In the genomic region with DNA sequence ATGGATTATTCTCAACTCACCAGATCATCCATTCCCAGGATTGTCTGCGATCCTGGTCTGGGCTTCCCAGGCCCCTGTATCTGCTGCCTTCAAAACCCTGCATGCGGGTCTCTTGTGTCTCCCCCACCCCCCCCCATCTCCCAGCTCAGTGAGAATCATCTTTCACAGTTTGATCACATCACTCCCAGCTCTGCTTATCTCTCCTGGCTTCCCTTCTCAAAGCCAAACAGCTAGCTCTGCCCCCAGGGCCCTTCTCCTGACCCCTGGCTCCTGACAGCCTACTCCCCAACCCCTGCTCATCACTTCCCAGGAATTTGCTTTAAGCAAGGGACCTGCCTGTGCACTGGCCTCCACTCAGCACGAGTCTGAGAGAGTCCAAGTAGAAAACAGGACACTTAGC, we compare ENCODE assay signal across 2 cellular contexts.
TF ChIP-seq lines count a peak whose summit lies in the region.

No MANE protein-coding gene starts in this region.

TF ChIP-seq in GM23338, 12 proteins besides CTCF, POLR2A, EP300 and RAD21 (continued from another document):
- TF ChIP-seq, protein P1, sequence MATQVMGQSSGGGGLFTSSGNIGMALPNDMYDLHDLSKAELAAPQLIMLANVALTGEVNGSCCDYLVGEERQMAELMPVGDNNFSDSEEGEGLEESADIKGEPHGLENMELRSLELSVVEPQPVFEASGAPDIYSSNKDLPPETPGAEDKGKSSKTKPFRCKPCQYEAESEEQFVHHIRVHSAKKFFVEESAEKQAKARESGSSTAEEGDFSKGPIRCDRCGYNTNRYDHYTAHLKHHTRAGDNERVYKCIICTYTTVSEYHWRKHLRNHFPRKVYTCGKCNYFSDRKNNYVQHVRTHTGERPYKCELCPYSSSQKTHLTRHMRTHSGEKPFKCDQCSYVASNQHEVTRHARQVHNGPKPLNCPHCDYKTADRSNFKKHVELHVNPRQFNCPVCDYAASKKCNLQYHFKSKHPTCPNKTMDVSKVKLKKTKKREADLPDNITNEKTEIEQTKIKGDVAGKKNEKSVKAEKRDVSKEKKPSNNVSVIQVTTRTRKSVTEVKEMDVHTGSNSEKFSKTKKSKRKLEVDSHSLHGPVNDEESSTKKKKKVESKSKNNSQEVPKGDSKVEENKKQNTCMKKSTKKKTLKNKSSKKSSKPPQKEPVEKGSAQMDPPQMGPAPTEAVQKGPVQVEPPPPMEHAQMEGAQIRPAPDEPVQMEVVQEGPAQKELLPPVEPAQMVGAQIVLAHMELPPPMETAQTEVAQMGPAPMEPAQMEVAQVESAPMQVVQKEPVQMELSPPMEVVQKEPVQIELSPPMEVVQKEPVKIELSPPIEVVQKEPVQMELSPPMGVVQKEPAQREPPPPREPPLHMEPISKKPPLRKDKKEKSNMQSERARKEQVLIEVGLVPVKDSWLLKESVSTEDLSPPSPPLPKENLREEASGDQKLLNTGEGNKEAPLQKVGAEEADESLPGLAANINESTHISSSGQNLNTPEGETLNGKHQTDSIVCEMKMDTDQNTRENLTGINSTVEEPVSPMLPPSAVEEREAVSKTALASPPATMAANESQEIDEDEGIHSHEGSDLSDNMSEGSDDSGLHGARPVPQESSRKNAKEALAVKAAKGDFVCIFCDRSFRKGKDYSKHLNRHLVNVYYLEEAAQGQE (IDR thresholded peaks at IDR 0.05; ENCODE audit: unreplicated experiment) = no peak
- TF ChIP-seq, protein P2, sequence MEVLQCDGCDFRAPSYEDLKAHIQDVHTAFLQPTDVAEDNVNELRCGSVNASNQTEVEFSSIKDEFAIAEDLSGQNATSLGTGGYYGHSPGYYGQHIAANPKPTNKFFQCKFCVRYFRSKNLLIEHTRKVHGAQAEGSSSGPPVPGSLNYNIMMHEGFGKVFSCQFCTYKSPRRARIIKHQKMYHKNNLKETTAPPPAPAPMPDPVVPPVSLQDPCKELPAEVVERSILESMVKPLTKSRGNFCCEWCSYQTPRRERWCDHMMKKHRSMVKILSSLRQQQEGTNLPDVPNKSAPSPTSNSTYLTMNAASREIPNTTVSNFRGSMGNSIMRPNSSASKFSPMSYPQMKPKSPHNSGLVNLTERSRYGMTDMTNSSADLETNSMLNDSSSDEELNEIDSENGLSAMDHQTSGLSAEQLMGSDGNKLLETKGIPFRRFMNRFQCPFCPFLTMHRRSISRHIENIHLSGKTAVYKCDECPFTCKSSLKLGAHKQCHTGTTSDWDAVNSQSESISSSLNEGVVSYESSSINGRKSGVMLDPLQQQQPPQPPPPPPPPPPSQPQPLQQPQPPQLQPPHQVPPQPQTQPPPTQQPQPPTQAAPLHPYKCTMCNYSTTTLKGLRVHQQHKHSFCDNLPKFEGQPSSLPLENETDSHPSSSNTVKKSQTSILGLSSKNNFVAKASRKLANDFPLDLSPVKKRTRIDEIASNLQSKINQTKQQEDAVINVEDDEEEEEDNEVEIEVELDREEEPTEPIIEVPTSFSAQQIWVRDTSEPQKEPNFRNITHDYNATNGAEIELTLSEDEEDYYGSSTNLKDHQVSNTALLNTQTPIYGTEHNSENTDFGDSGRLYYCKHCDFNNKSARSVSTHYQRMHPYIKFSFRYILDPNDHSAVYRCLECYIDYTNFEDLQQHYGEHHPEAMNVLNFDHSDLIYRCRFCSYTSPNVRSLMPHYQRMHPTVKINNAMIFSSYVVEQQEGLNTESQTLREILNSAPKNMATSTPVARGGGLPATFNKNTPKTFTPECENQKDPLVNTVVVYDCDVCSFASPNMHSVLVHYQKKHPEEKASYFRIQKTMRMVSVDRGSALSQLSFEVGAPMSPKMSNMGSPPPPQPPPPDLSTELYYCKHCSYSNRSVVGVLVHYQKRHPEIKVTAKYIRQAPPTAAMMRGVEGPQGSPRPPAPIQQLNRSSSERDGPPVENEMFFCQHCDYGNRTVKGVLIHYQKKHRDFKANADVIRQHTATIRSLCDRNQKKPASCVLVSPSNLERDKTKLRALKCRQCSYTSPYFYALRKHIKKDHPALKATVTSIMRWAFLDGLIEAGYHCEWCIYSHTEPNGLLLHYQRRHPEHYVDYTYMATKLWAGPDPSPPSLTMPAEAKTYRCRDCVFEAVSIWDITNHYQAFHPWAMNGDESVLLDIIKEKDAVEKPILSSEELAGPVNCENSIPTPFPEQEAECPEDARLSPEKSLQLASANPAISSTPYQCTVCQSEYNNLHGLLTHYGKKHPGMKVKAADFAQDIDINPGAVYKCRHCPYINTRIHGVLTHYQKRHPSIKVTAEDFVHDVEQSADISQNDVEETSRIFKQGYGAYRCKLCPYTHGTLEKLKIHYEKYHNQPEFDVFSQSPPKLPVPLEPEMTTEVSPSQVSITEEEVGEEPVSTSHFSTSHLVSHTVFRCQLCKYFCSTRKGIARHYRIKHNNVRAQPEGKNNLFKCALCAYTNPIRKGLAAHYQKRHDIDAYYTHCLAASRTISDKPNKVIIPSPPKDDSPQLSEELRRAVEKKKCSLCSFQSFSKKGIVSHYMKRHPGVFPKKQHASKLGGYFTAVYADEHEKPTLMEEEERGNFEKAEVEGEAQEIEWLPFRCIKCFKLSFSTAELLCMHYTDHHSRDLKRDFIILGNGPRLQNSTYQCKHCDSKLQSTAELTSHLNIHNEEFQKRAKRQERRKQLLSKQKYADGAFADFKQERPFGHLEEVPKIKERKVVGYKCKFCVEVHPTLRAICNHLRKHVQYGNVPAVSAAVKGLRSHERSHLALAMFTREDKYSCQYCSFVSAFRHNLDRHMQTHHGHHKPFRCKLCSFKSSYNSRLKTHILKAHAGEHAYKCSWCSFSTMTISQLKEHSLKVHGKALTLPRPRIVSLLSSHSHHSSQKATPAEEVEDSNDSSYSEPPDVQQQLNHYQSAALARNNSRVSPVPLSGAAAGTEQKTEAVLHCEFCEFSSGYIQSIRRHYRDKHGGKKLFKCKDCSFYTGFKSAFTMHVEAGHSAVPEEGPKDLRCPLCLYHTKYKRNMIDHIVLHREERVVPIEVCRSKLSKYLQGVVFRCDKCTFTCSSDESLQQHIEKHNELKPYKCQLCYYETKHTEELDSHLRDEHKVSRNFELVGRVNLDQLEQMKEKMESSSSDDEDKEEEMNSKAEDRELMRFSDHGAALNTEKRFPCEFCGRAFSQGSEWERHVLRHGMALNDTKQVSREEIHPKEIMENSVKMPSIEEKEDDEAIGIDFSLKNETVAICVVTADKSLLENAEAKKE (CRISPR knock-in tag; IDR thresholded peaks at IDR 0.05) = no peak
- TF ChIP-seq ZNF114 (CRISPR knock-in tag; IDR thresholded peaks at IDR 0.05) = no peak

TF ChIP-seq in WTC11, 78 proteins besides CTCF, POLR2A, EP300 and RAD21 (continued from another document):
- TF ChIP-seq ZNF396 (CRISPR knock-in tag; IDR thresholded peaks at IDR 0.05; ENCODE audit: borderline replicate concordance) (no peak), NFYB (CRISPR knock-in tag; conservative IDR thresholded peaks at IDR 0.05; ENCODE audit: low read depth) (no peak), JUN (CRISPR knock-in tag; IDR thresholded peaks at IDR 0.05) (no peak), NFE2L1 (CRISPR knock-in tag; IDR thresholded peaks at IDR 0.05) (no peak), NR2C2 (CRISPR knock-in tag; IDR thresholded peaks at IDR 0.05) (no peak), CREB1 (CRISPR knock-in tag; IDR thresholded peaks at IDR 0.05) (no peak), GRHL2 (CRISPR knock-in tag; IDR thresholded peaks at IDR 0.05; ENCODE audit: insufficient replicate concordance, severe bottlenecking) (no peak), ATF3 (CRISPR knock-in tag; conservative IDR thresholded peaks at IDR 0.05) (no peak), RELA (CRISPR knock-in tag; IDR thresholded peaks at IDR 0.05; ENCODE audit: borderline replicate concordance) (no peak), PRRX2 (CRISPR knock-in tag; IDR thresholded peaks at IDR 0.05) (no peak), USF2 (CRISPR knock-in tag; IDR thresholded peaks at IDR 0.05) (no peak), ZNF263 (CRISPR knock-in tag; IDR thresholded peaks at IDR 0.05; ENCODE audit: low read depth) (no peak), ZNF423 (CRISPR knock-in tag; IDR thresholded peaks at IDR 0.05) (no peak)
- TF ChIP-seq, protein P3, sequence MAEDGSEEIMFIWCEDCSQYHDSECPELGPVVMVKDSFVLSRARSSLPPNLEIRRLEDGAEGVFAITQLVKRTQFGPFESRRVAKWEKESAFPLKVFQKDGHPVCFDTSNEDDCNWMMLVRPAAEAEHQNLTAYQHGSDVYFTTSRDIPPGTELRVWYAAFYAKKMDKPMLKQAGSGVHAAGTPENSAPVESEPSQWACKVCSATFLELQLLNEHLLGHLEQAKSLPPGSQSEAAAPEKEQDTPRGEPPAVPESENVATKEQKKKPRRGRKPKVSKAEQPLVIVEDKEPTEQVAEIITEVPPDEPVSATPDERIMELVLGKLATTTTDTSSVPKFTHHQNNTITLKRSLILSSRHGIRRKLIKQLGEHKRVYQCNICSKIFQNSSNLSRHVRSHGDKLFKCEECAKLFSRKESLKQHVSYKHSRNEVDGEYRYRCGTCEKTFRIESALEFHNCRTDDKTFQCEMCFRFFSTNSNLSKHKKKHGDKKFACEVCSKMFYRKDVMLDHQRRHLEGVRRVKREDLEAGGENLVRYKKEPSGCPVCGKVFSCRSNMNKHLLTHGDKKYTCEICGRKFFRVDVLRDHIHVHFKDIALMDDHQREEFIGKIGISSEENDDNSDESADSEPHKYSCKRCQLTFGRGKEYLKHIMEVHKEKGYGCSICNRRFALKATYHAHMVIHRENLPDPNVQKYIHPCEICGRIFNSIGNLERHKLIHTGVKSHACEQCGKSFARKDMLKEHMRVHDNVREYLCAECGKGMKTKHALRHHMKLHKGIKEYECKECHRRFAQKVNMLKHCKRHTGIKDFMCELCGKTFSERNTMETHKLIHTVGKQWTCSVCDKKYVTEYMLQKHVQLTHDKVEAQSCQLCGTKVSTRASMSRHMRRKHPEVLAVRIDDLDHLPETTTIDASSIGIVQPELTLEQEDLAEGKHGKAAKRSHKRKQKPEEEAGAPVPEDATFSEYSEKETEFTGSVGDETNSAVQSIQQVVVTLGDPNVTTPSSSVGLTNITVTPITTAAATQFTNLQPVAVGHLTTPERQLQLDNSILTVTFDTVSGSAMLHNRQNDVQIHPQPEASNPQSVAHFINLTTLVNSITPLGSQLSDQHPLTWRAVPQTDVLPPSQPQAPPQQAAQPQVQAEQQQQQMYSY (CRISPR knock-in tag; IDR thresholded peaks at IDR 0.05) = no peak
